ENCODE assay signal across 19 cellular contexts in the genomic region with DNA sequence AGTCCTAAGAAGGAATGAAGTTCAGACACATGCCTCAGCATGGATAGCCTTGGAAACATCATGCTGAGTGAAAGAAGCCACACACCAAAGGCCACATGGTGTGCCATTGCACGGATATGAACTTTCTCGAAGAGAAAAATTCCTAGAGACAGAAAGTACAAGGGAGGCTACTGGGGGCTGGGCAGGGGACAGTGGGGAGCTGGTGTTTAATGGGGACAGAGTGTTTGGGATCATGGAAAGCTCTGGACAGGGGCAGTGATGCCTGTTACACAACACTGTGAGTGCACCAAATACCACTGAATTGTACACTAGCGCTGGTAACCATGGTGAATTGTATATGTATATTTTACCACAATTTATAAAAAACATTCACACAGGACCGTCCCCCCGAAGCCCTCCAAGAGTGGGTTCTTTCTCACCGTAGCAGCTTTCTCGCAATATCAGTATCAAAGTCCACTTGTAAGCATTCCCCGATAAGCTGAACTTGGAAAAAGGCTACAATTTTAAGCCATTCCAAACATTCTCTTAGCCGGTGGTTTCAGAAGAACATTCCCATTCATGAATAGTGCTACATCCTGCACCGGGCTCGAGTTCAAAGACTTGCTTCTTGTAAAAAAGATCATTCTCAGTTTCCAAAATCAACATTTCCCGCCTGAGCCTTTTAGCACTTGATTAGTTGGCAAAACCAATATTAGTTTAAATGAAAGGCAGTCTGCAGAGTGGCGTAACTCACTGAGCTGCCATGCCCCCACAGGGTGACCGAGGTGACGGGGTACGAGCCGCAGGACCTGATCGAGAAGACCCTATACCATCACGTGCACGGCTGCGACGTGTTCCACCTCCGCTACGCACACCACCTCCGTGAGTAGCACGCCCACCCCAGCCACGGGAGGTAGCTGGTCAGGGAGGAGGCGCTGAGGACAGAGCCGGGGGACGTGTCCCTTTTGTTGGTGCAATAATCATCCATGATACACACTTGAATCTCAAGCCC. TPM values are rescaled to one million over a fixed set of nuclear protein-coding genes. Genes with fewer than 3 reads are reported as not detected.
"Had no signal": no experiment of that assay in that cellular context is flagged by ENCODE, and none has a peak within 500 bp of the region (broad histone marks: within the 10 kb centered on the region; RNA-seq: fewer than 3 reads in every experiment).

No MANE protein-coding gene starts in this region.

- H3K4me3 ChIP-seq: cardiac muscle cell, esophagus muscularis mucosa, ovary, uterus had no signal

- H3K4me1 ChIP-seq: esophagus muscularis mucosa, uterus had no signal

- H3K9me3 ChIP-seq: ovary, uterus had no signal

- H3K36me3 Mint-ChIP-seq: stimulated activated effector memory CD8-positive, alpha-beta T cell treated with anti-CD3 and anti-CD28 coated beads, Interleukin-12 subunit alpha, Interleukin-12 subunit beta, amount 100 ng/mL, for 72 hours had no signal

- ATAC-seq: activated T-helper 17 cell treated with anti-CD3 and anti-CD28 coated beads, Interleukin-2, amount 50 U/mL, for 72 hours; left ventricle myocardium superior; stimulated activated effector memory CD8-positive, alpha-beta T cell treated with anti-CD3 and anti-CD28 coated beads, Interleukin-12 subunit alpha, Interleukin-12 subunit beta, amount 100 ng/mL, for 72 hours; T-helper 17 cell had no signal

- H3K27ac ChIP-seq: cardiac muscle cell, esophagus muscularis mucosa, ovary, uterus had no signal

- DNase-seq: activated B cell treated with CpG ODN at 0.5 μM for 24 hours; activated CD4-positive, alpha-beta T cell treated with anti-CD3 and anti-CD28 coated beads, Interleukin-2, amount 10 ng/mL, durations not matched to agents 7 days and 5 days; activated naive CD4-positive, alpha-beta T cell treated with anti-CD3 and anti-CD28 coated beads, Interleukin-2, amount 50 U/mL, for 16 hours; activated T-cell treated with anti-CD3 and anti-CD28 coated beads for 4 hours; hippocampal formation; kidney; left ventricle myocardium superior; mesendoderm; ovary; stimulated activated CD4-positive, alpha-beta T cell treated with anti-CD3 and anti-CD28 coated beads, Interleukin-12 subunit alpha, Interleukin-12 subunit beta, amount 100 ng/mL, for 4 hours; T-helper 17 cell; uterus had no signal

- H3K4me3 Mint-ChIP-seq: activated B cell treated with CpG ODN at 0.5 μM for 24 hours; activated CD4-positive, alpha-beta T cell treated with anti-CD3 and anti-CD28 coated beads, Interleukin-2, amount 10 ng/mL, durations not matched to agents 7 days and 5 days; activated T-helper 17 cell treated with anti-CD3 and anti-CD28 coated beads, Interleukin-2, amount 50 U/mL, for 72 hours; stimulated activated effector memory CD8-positive, alpha-beta T cell treated with anti-CD3 and anti-CD28 coated beads, Interleukin-12 subunit alpha, Interleukin-12 subunit beta, amount 100 ng/mL, for 72 hours; T-helper 17 cell had no signal

- H3K4me1 Mint-ChIP-seq: activated B cell treated with CpG ODN at 0.5 μM for 24 hours; activated CD4-positive, alpha-beta T cell treated with anti-CD3 and anti-CD28 coated beads, Interleukin-2, amount 10 ng/mL, durations not matched to agents 7 days and 5 days; activated T-helper 17 cell treated with anti-CD3 and anti-CD28 coated beads, Interleukin-2, amount 50 U/mL, for 72 hours; stimulated activated effector memory CD8-positive, alpha-beta T cell treated with anti-CD3 and anti-CD28 coated beads, Interleukin-12 subunit alpha, Interleukin-12 subunit beta, amount 100 ng/mL, for 72 hours had no signal

- H3K36me3 ChIP-seq: cardiac muscle cell, esophagus muscularis mucosa, ovary, uterus had no signal

- H3K27ac Mint-ChIP-seq: activated B cell treated with CpG ODN at 0.5 μM for 24 hours; activated CD4-positive, alpha-beta T cell treated with anti-CD3 and anti-CD28 coated beads, Interleukin-2, amount 10 ng/mL, durations not matched to agents 7 days and 5 days; activated T-helper 17 cell treated with anti-CD3 and anti-CD28 coated beads, Interleukin-2, amount 50 U/mL, for 72 hours; stimulated activated effector memory CD8-positive, alpha-beta T cell treated with anti-CD3 and anti-CD28 coated beads, Interleukin-12 subunit alpha, Interleukin-12 subunit beta, amount 100 ng/mL, for 72 hours; T-helper 17 cell had no signal

- H3K27me3 Mint-ChIP-seq: activated CD4-positive, alpha-beta T cell treated with anti-CD3 and anti-CD28 coated beads, Interleukin-2, amount 10 ng/mL, durations not matched to agents 7 days and 5 days had no signal

- H3K27me3 ChIP-seq: ovary, uterus had no signal

- H3K9me3 Mint-ChIP-seq: activated B cell treated with CpG ODN at 0.5 μM for 24 hours; activated CD4-positive, alpha-beta T cell treated with anti-CD3 and anti-CD28 coated beads, Interleukin-2, amount 10 ng/mL, durations not matched to agents 7 days and 5 days; activated T-helper 17 cell treated with anti-CD3 and anti-CD28 coated beads, Interleukin-2, amount 50 U/mL, for 72 hours; stimulated activated effector memory CD8-positive, alpha-beta T cell treated with anti-CD3 and anti-CD28 coated beads, Interleukin-12 subunit alpha, Interleukin-12 subunit beta, amount 100 ng/mL, for 72 hours had no signal

RNA-seq across cellular contexts. Expression of a gene that starts 31.7 kb away (rescaled TPM):
- total RNA-seq: activated B cell treated with CpG ODN at 0.5 μM for 24 hours; activated CD8-positive, alpha-beta memory T cell treated with anti-CD3 and anti-CD28 coated beads for 36 hours; cardiac muscle cell; fibroblast of villous mesenchyme; left ventricle myocardium superior; T-helper 17 cell had no signal
- polyA plus RNA-seq: neural cell had no signal
